In the genomic region with DNA sequence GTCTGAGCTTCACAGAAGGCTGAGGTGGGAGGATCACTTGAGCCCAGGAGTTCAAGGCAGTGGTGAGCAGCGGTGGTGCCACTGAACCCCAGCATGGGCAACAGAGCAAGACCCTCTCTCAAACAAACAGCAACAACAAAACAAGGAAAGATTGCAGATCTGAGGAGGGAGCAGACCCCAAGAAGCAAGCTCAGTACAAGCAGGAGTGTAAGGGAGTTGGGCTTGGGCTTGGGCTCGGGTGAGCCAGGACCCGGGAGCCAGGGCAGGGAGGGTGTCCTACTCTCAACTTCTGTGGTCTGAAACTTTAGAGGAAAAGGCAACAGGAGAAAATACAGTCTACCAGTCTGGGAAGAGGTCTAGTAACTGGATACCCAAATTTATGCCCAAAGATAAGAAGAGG, we compare ENCODE assay signal across 15 cellular contexts.
DNase-seq lines count a peak whose midpoint lies in the region; ATAC-seq and TF ChIP-seq lines count a peak whose summit lies in the region.
"Had no signal": no experiment of that assay in that cellular context is flagged by ENCODE, and none has a peak within 500 bp of the region (broad histone marks: within the 10 kb centered on the region; RNA-seq: fewer than 3 reads in every experiment).

No MANE protein-coding gene starts in this region.

- H3K27me3 ChIP-seq in breast epithelium: no peaks in the 10 kb centered on the region
- H3K27me3 ChIP-seq: BLaER1 treated with 17β-estradiol and CSF1 and Interleukin-3, amounts not matched to agents 10 nM and 100 nM had no signal

- H3K27me3 Mint-ChIP-seq in MCF 10A (ENCODE audit: insufficient read depth, unreplicated experiment): no peaks in the 10 kb centered on the region

- TF ChIP-seq CTCF in MCF 10A (IDR thresholded peaks at IDR 0.05; ENCODE audit: unreplicated experiment) (no peak), breast epithelium (IDR thresholded peaks at IDR 0.05) (no peak)

- H3K36me3 Mint-ChIP-seq in MCF 10A (ENCODE audit: insufficient read depth, unreplicated experiment): no peaks in the 10 kb centered on the region
- H3K36me3 Mint-ChIP-seq: CD4-positive, CD25-positive, alpha-beta regulatory T cell had no signal

- H3K4me1 Mint-ChIP-seq in MCF 10A (ENCODE audit: insufficient read depth, unreplicated experiment): peaks cover 7% of the 10 kb centered on the region
- H3K4me1 Mint-ChIP-seq: CD4-positive, CD25-positive, alpha-beta regulatory T cell had no signal

- POLR2A ChIA-PET in MCF 10A (lab: Yijun Ruan, JAX): interaction anchor here (1.3 kb wide), 1 partner anchor 92 kb away, joined by 3 read pairs; the partner anchor contains the start of gene RAB12

- DNase-seq in MCF 10A (ENCODE audit: unreplicated experiment): no peak
- no peak for DNase-seq in breast epithelium (ENCODE audit: low spot score in 2 of 2)
- no peak for DNase-seq in epithelial cell of prostate (ENCODE audit: low read depth, low spot score)
- DNase-seq in left lobe of liver (ENCODE audit: low spot score): peak; percentile 27
- DNase-seq: 8988T; AML-193; CD4-positive, CD25-positive, alpha-beta regulatory T cell; DMS53; GF-D8; HCEC 1CT; HFFc6 had no signal

- CTCF ChIA-PET in MCF 10A (lab: Yijun Ruan, JAX): interaction anchor here (0.6 to 1.7 kb wide), 2 partner anchors 37 to 39 kb away, joined by 4 to 5 read pairs; no protein-coding TSS in a partner anchor

- no peak overlapping the region for H3K4me3 ChIP-seq in breast epithelium
- H3K4me3 ChIP-seq: BLaER1 treated with 17β-estradiol and CSF1 and Interleukin-3, amounts not matched to agents 10 nM and 100 nM had no signal

- H3K4me3 Mint-ChIP-seq in MCF 10A (ENCODE audit: unreplicated experiment): peak overlapping the region; percentile 17
- H3K4me3 Mint-ChIP-seq: CD4-positive, CD25-positive, alpha-beta regulatory T cell; HFFc6 had no signal

- no peak overlapping the region for H3K27ac ChIP-seq in breast epithelium
- H3K27ac ChIP-seq in epithelial cell of prostate: peak overlapping the region; percentile 56
- H3K27ac ChIP-seq: BLaER1 treated with 17β-estradiol and CSF1 and Interleukin-3, amounts not matched to agents 10 nM and 100 nM had no signal

- H3K4me1 ChIP-seq in breast epithelium: no peaks in the 10 kb centered on the region
- H3K4me1 ChIP-seq: BLaER1 treated with 17β-estradiol and CSF1 and Interleukin-3, amounts not matched to agents 10 nM and 100 nM had no signal

- BruUV-seq in MCF 10A (replicated peaks; lab: Mats Ljungman, UMichigan): no TSS peak

- H3K9me3 Mint-ChIP-seq in MCF 10A (ENCODE audit: unreplicated experiment): peaks cover 7% of the 10 kb centered on the region

- H3K36me3 ChIP-seq in breast epithelium: no peaks in the 10 kb centered on the region
- H3K36me3 ChIP-seq: BLaER1 treated with 17β-estradiol and CSF1 and Interleukin-3, amounts not matched to agents 10 nM and 100 nM had no signal

- intact Hi-C loops in MCF 10A (cut with micrococcal nuclease) (no loop called here), breast epithelium (cut with DNase I; ENCODE audit: low total_unique reads) (no loop called here)

- peak overlapping the region; percentile 86 for H3K27ac Mint-ChIP-seq in MCF 10A (ENCODE audit: low read depth, unreplicated experiment)
- H3K27ac Mint-ChIP-seq: CD4-positive, CD25-positive, alpha-beta regulatory T cell; HFFc6 had no signal

- H3K9me3 ChIP-seq in breast epithelium: peaks cover 0 to 4% of the 10 kb centered on the region in 2 donors

- no peak for ATAC-seq in left lobe of liver
- no peak for ATAC-seq in GM21825 (IDR thresholded peaks at IDR 0.05; ENCODE audit: unreplicated experiment)
- no peak for ATAC-seq in HG03378 (IDR thresholded peaks at IDR 0.05; ENCODE audit: unreplicated experiment)
- no peak for ATAC-seq in GM21737 (IDR thresholded peaks at IDR 0.05; ENCODE audit: unreplicated experiment)

- TF ChIP-seq POLR2A in breast epithelium (IDR thresholded peaks at IDR 0.05): no peak
